Comparison of ENCODE assay signal across 10 cellular contexts in genomic region chr9:117703538-117703937, GRCh38. TPM values are rescaled to one million over a fixed set of nuclear protein-coding genes. Genes with fewer than 3 reads are reported as not detected.
DNase-seq lines count a peak whose midpoint lies in the region; ATAC-seq and TF ChIP-seq lines count a peak whose summit lies in the region.
"Had no signal": no experiment of that assay in that cellular context is flagged by ENCODE, and none has a peak within 500 bp of the region (broad histone marks: within the 10 kb centered on the region; RNA-seq: fewer than 3 reads in every experiment).

No MANE protein-coding gene starts in this region.

- no peaks in the 10 kb centered on the region for H3K9me2 ChIP-seq in SU-DHL-6 (replicated peaks; ENCODE audit: insufficient read depth, low read length)

- H3K27me3 ChIP-seq in SU-DHL-6 (ENCODE audit: low read length), result no peaks in the 10 kb centered on the region
- H3K27me3 ChIP-seq in right cardiac atrium (ENCODE audit: control insufficient read depth, insufficient read depth), result no peaks in the 10 kb centered on the region
- H3K27me3 ChIP-seq in spleen (replicated peaks in 1 of 7), result no peaks in the 10 kb centered on the region

- H3K4me3 ChIP-seq in SU-DHL-6 (ENCODE audit: insufficient read depth, low read length, poor library complexity, severe bottlenecking) (no peak overlapping the region), right cardiac atrium (ENCODE audit: low read length) (no peak overlapping the region), spleen (peak overlapping the region in 7 of 8 donors; percentile 45 to 72 (median 55))

- no peaks in the 10 kb centered on the region for H3F3A ChIP-seq in SU-DHL-6 (ENCODE audit: insufficient read depth)

- peak; percentile 5 for ATAC-seq in GM21360 (IDR thresholded peaks at IDR 0.05; ENCODE audit: unreplicated experiment)
- ATAC-seq in right cardiac atrium, result peak in 1 of 2 donors; percentile 20
- no peak for ATAC-seq in GM19328 (IDR thresholded peaks at IDR 0.05; ENCODE audit: unreplicated experiment)
- no peak for ATAC-seq in HG03378 (IDR thresholded peaks at IDR 0.05; ENCODE audit: unreplicated experiment)

- H3K27ac ChIP-seq in SU-DHL-6 (ENCODE audit: low read depth, low read length), result peak overlapping the region; percentile 54
- H3K27ac ChIP-seq in right cardiac atrium (ENCODE audit: low read length), result peak overlapping the region; percentile 83
- H3K27ac ChIP-seq in spleen, result peak overlapping the region; percentile 64 to 93 (median 92)

- H4K20me1 ChIP-seq in SU-DHL-6 (ENCODE audit: low read depth, low read length), result no peaks in the 10 kb centered on the region

- peak overlapping the region; percentile 13; the same call in 1 of the 2 replicates for H3K9ac ChIP-seq in SU-DHL-6 (ENCODE audit: low read length)

- H3K4me1 ChIP-seq in right cardiac atrium (ENCODE audit: control insufficient read depth, insufficient read depth, low read length) (no peaks in the 10 kb centered on the region), spleen (peaks cover 0 to 53% (median 25%) of the 10 kb centered on the region in 6 donors)

- intact Hi-C loops in right cardiac atrium (cut with DNase I), result no loop called here
- intact Hi-C loops in spleen (cut with DNase I; ENCODE audit: low total_unique reads), result no loop called here

- DNase-seq in right cardiac atrium (no peak), spleen (no peak), AML-193 (lab: John Stamatoyannopoulos, UW) (no peak)
- DNase-seq in activated CD4-positive, CD25-positive, alpha-beta regulatory T cell treated with anti-CD3 and anti-CD28 coated beads, Interleukin-2, amount 50 U/mL, for 72 hours, result no peak
- DNase-seq: H7, T-helper 1 cell had no signal

- 74% methylated on average over 3 of the region's 3 CpGs for whole genome bisulfite sequencing in right cardiac atrium
- 66 to 85% (median 76%) methylated on average over 3 of the region's 3 CpGs for WGBS in spleen, 5 donors

- H2AFZ ChIP-seq in SU-DHL-6 (ENCODE audit: low read depth, low read length, severe bottlenecking), result peak overlapping the region; percentile 16

- no peaks in the 10 kb centered on the region for H3K9me3 ChIP-seq in SU-DHL-6 (ENCODE audit: insufficient read depth, low read length)
- H3K9me3 ChIP-seq in right cardiac atrium (ENCODE audit: control insufficient read depth, low read length), result no peaks in the 10 kb centered on the region
- peaks cover 0 to 1% (median 0%) of the 10 kb centered on the region in 8 donors for H3K9me3 ChIP-seq in spleen

- peak overlapping the region; percentile 70 for H3K4me2 ChIP-seq in SU-DHL-6 (ENCODE audit: low read depth, low read length, poor library complexity, severe bottlenecking)

- TF ChIP-seq CTCF in SU-DHL-6 (IDR thresholded peaks at IDR 0.05; ENCODE audit: insufficient read depth, low read length, poor library complexity, severe bottlenecking) (no peak), spleen (IDR thresholded peaks at IDR 0.05 in 8 of 11, conservative IDR thresholded peaks at IDR 0.05 in 3 of 11) (no peak)

- H3K79me2 ChIP-seq in SU-DHL-6 (ENCODE audit: insufficient read depth, low read length), result no peaks in the 10 kb centered on the region

- no peak for TF ChIP-seq POLR2A in spleen (IDR thresholded peaks at IDR 0.05)

- H3K36me3 ChIP-seq in SU-DHL-6 (ENCODE audit: low read length), result no peaks in the 10 kb centered on the region
- peaks cover 0 to 14% (median 2%) of the 10 kb centered on the region in 6 donors for H3K36me3 ChIP-seq in spleen

RNA-seq across cellular contexts. Expression of gene TLR4, which starts 0.7 kb away (rescaled TPM):
- total RNA-seq in right cardiac atrium (10 to 100 TPM; 16.3 to 20.5 (median 18.2) TPM), spleen (100 to 1,000 TPM in 5 of 7 donors, 10 to 100 TPM in 2; 62.8 to 216 (median 136) TPM)
- polyA plus RNA-seq in right cardiac atrium (3.8 TPM), spleen (10 to 100 TPM in 1 of 3 donors, 1 to 10 TPM in 2; 6.3 to 14.8 (median 7.8) TPM)
- total RNA-seq: H7 had no signal

Comparison
In these comparisons a context has a peak if more than half of its experiments do, and no peak if none do; other contexts are left out.
1. H3K4me3 ChIP-seq: peak in spleen (7 of 8); none in SU-DHL-6 (single experiment) and right cardiac atrium (single experiment).
2. Peak in every context shown above with its lines, with median percentiles within 50 percentile points of each other: H3K27ac ChIP-seq.